Comparison of ENCODE assay signal across 21 cellular contexts in genomic region chr7:66377045-66377444, GRCh38.
DNase-seq lines count a peak whose midpoint lies in the region; ATAC-seq, FAIRE-seq and TF ChIP-seq lines count a peak whose summit lies in the region.
"Had no signal": no experiment of that assay in that cellular context is flagged by ENCODE, and none has a peak within 500 bp of the region (broad histone marks: within the 10 kb centered on the region; RNA-seq: fewer than 3 reads in every experiment).

No MANE protein-coding gene starts in this region.

- ATAC-seq in RWPE2 (ENCODE audit: low read depth): no peak
- peak; percentile 54 for ATAC-seq in aorta (ENCODE audit: low FRiP score)

- H3K4me1 ChIP-seq in NT2/D1 (ENCODE audit: insufficient read depth, insufficient read length) (no peaks in the 10 kb centered on the region), RWPE2 (ENCODE audit: insufficient read depth, poor library complexity, severe bottlenecking) (no peaks in the 10 kb centered on the region), kidney (ENCODE audit: control insufficient read depth in 1 of 2, insufficient read depth in 1 of 2, low read depth in 1 of 2, low read length in 2 of 2) (no peaks in the 10 kb centered on the region), aorta (ENCODE audit: control insufficient read depth in 1 of 2, insufficient read depth in 2 of 2, low read length in 2 of 2) (no peaks in the 10 kb centered on the region), Caco-2 (peaks cover 12% of the 10 kb centered on the region; the same call in 1 of the 2 replicates)
- H3K4me1 ChIP-seq: BE2C had no signal

- H3K9me3 ChIP-seq in NT2/D1 (ENCODE audit: insufficient read depth, low read length): no peaks in the 10 kb centered on the region
- H3K9me3 ChIP-seq in RWPE2 (ENCODE audit: severe bottlenecking): no peaks in the 10 kb centered on the region
- no peaks in the 10 kb centered on the region for H3K9me3 ChIP-seq in kidney (ENCODE audit: control insufficient read depth in 1 of 2, low read length in 2 of 2)
- no peaks in the 10 kb centered on the region for H3K9me3 ChIP-seq in aorta (ENCODE audit: control insufficient read depth, low read length)
- 0 out of 2 replicates have a peak, but pooled peaks cover 4% of the 10 kb centered on the region for H3K9me3 ChIP-seq in Caco-2
- H3K9me3 ChIP-seq: BE2C had no signal

- H3K9ac ChIP-seq in NT2/D1 (ENCODE audit: insufficient read length, low read depth): peak overlapping the region; percentile 26
- no peak overlapping the region for H3K9ac ChIP-seq in kidney (ENCODE audit: low read length in 2 of 2)
- H3K9ac ChIP-seq: GM23248 had no signal

- H3K4me1 Mint-ChIP-seq in Caco-2 (ENCODE audit: low read depth, unreplicated experiment): no peaks in the 10 kb centered on the region
- H3K4me1 Mint-ChIP-seq: CD8-positive, alpha-beta memory T cell had no signal

- peaks cover 20% of the 10 kb centered on the region for H3K36me3 ChIP-seq in NT2/D1 (ENCODE audit: insufficient read depth, insufficient read length, low read length)
- H3K36me3 ChIP-seq in RWPE2 (ENCODE audit: low read depth): 0 out of 2 replicates have a peak, but pooled peaks cover 4% of the 10 kb centered on the region
- peaks cover 4 to 5% of the 10 kb centered on the region in 2 donors for H3K36me3 ChIP-seq in kidney (ENCODE audit: control insufficient read depth in 1 of 2, insufficient read depth in 2 of 2, low read length in 2 of 2)
- no peaks in the 10 kb centered on the region for H3K36me3 ChIP-seq in aorta (ENCODE audit: control insufficient read depth in 1 of 2, insufficient read depth in 2 of 2, low read length in 1 of 2)
- no peaks in the 10 kb centered on the region; the same call in 1 of the 2 replicates for H3K36me3 ChIP-seq in Caco-2 (ENCODE audit: control insufficient read depth, insufficient read depth, low read length)
- H3K36me3 ChIP-seq: BE2C had no signal

- H3K9me3 Mint-ChIP-seq in Caco-2 (ENCODE audit: unreplicated experiment): no peaks in the 10 kb centered on the region

- no TSS peak for BruUV-seq in Caco-2 (replicated peaks; lab: Mats Ljungman, UMichigan)

- H3K27me3 Mint-ChIP-seq in Caco-2 (ENCODE audit: insufficient read depth, unreplicated experiment): no peaks in the 10 kb centered on the region
- H3K27me3 Mint-ChIP-seq: CD4-positive, CD25-positive, alpha-beta regulatory T cell had no signal

- CTCF ChIA-PET in Caco-2 (lab: Charles Lee): no interaction called here

- no peak overlapping the region for H3K4me3 Mint-ChIP-seq in Caco-2 (ENCODE audit: unreplicated experiment)
- H3K4me3 Mint-ChIP-seq: CD4-positive, CD25-positive, alpha-beta regulatory T cell; CD8-positive, alpha-beta memory T cell had no signal

- H3K4me3 ChIP-seq in NT2/D1 (ENCODE audit: insufficient read length, low read depth) (no peak overlapping the region), RWPE2 (ENCODE audit: severe bottlenecking) (no peak overlapping the region), kidney (ENCODE audit: low read length in 2 of 2) (no peak overlapping the region), aorta (ENCODE audit: low read length in 2 of 2) (no peak overlapping the region), Caco-2 (ENCODE audit: low read depth, low read length) (no peak overlapping the region)
- H3K4me3 ChIP-seq: GM23248 had no signal

- DNase-seq in NT2/D1 (ENCODE audit: low read depth, low spot score) (no peak), RWPE2 (ENCODE audit: low spot score) (peak; percentile 55), kidney (peak; percentile 67), aorta (no peak), OCI-M1 (lab: John Stamatoyannopoulos, UW) (no peak), Caco-2 (no peak), DMS79 (lab: John Stamatoyannopoulos, UW) (no peak)
- DNase-seq: ACHN; BE2C; C1 segment of cervical spinal cord; CD4-positive, CD25-positive, alpha-beta regulatory T cell; CD8-positive, alpha-beta memory T cell; COR-L47; GDM1; GM23248; HCEC 1CT had no signal

- no peak overlapping the region for H3K27ac Mint-ChIP-seq in Caco-2 (ENCODE audit: unreplicated experiment)
- H3K27ac Mint-ChIP-seq: CD4-positive, CD25-positive, alpha-beta regulatory T cell; CD8-positive, alpha-beta memory T cell had no signal

- H3K27ac ChIP-seq in RWPE2 (ENCODE audit: poor library complexity, severe bottlenecking): no peak overlapping the region
- no peak overlapping the region for H3K27ac ChIP-seq in kidney (ENCODE audit: low read depth in 2 of 2, low read length in 2 of 2)
- H3K27ac ChIP-seq in aorta (ENCODE audit: low read depth in 1 of 2, low read length in 2 of 2): no peak overlapping the region
- H3K27ac ChIP-seq: GM23248, HL-60 had no signal

- 95 to 96% methylated on average over 30 to 32 of the region's 32 CpGs for WGBS in aorta, 2 donors

- H3K27me3 ChIP-seq in NT2/D1 (ENCODE audit: insufficient read depth, insufficient read length): no peaks in the 10 kb centered on the region
- no peaks in the 10 kb centered on the region for H3K27me3 ChIP-seq in RWPE2 (ENCODE audit: insufficient read depth, poor library complexity, severe bottlenecking)
- H3K27me3 ChIP-seq in aorta (ENCODE audit: control insufficient read depth in 1 of 2, insufficient read depth in 2 of 2, low read length in 1 of 2): no peaks in the 10 kb centered on the region
- H3K27me3 ChIP-seq in Caco-2 (replicated peaks; ENCODE audit: control insufficient read depth, insufficient read depth, low read length): no peaks in the 10 kb centered on the region
- H3K27me3 ChIP-seq: BE2C had no signal

- no peak for FAIRE-seq in kidney (lab: Jason Lieb, UNC)
- FAIRE-seq: A204.1, D721Med, GM12892, GM18507 had no signal

- TF ChIP-seq CTCF in RWPE2 (IDR thresholded peaks at IDR 0.05; ENCODE audit: poor library complexity, severe bottlenecking) (no peak), kidney (IDR thresholded peaks at IDR 0.05; ENCODE audit: borderline replicate concordance, extremely low read depth, insufficient read depth) (no peak), Caco-2 (IDR thresholded peaks at IDR 0.05; ENCODE audit: insufficient read depth in 1 of 2, low read depth in 1 of 2, low read length in 1 of 2, severe bottlenecking in 1 of 2, unreplicated experiment in 1 of 2) (no peak)

- intact Hi-C loops in kidney (cut with DNase I) (no loop called here), aorta (cut with DNase I) (no loop called here), Caco-2 (cut with micrococcal nuclease; ENCODE audit: unreplicated experiment) (no loop called here)

- POLR2A ChIA-PET in Caco-2 (lab: Charles Lee): no interaction called here

- peaks cover 15% of the 10 kb centered on the region for H3K36me3 Mint-ChIP-seq in Caco-2 (ENCODE audit: insufficient read depth, unreplicated experiment)

Comparison
In these comparisons a context has a peak if more than half of its experiments do, and no peak if none do; other contexts are left out.
1. DNase-seq: peak in RWPE2 (single experiment) and kidney (single experiment); none in NT2/D1 (single experiment), aorta (0 of 2), OCI-M1 (single experiment), Caco-2 (0 of 2) and DMS79 (single experiment).